ENCODE assay signal across 8 cellular contexts in the genomic region with DNA sequence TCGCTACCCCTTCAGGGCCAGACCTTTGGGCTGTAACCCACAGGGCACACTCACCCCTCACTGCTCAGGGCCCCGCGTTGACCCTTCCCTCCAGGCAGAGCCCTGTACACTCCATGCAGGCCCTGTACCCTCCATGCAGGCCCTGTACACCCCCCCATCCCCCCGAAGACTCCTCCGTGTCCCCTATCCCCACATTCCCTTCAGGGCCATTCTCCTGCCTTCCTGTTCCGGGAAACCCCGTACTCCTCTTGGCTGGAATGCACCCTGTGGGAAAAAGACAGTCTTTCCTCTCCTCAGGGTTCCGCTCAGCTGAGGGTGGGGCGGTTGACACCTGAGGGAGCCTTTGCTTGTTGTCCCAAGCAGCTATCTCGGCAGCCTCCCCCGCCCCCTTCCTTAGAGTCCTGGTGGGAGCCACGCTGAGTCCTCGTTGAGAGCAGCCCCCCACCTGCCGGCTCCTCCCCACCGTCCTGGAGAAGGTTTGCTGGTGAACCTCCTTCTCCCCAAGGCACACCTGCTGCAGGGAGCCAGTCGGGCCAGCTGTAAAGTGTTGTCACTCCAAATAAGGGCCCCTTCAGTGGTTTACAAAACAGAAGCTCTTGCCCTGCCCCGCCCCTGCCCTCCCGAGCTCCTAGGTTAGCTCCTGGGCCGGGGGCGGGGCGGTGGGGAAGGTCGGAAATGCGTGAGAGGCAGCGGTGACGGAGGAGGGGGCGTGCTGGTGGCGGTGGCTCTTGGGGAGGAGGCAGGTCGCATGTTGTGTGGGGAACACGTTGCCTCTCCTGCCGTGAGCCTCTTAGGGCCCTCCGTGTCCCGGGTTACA. TPM values are rescaled to one million over a fixed set of nuclear protein-coding genes. Genes with fewer than 3 reads are reported as not detected.
A peak's percentile ranks its signal among the peaks of the same experiment; 100 is the strongest.
DNase-seq lines count a peak whose midpoint lies in the region; ATAC-seq, FAIRE-seq and TF ChIP-seq lines count a peak whose summit lies in the region.

No MANE protein-coding gene starts in this region.

- H3K9me1 ChIP-seq in keratinocyte (ENCODE audit: control insufficient read depth, extremely low read depth, insufficient read depth, low read length), result no peaks in the 10 kb centered on the region

- POLR2A ChIA-PET in CD8-positive, alpha-beta T cell (lab: Charles Lee), result interaction anchor here (0.6 to 1.2 kb wide), 2 partner anchors 20 to 67 kb away, joined by 3 read pairs; no protein-coding TSS in a partner anchor
- POLR2A ChIA-PET in PC-3 (lab: Charles Lee; ENCODE audit: unreplicated experiment), result interaction anchor here (0.6 kb wide), 1 partner anchor 60 kb away, joined by 5 read pairs; no protein-coding TSS in a partner anchor

- H3K27ac Mint-ChIP-seq in CD8-positive, alpha-beta T cell, result peak overlapping the region; percentile 60
- H3K27ac Mint-ChIP-seq in activated naive CD4-positive, alpha-beta T cell treated with anti-CD3 and anti-CD28 coated beads, Interleukin-2, amount 50 U/mL, for 72 hours, result peak overlapping the region; percentile 23 to 74

- no peak overlapping the region for H2AFZ ChIP-seq in PC-3 (ENCODE audit: low read length)
- no peak overlapping the region for H2AFZ ChIP-seq in keratinocyte (ENCODE audit: control insufficient read depth, low read length)

- H3K4me1 ChIP-seq in CD8-positive, alpha-beta T cell (ENCODE audit: insufficient read depth, low read length), result peaks cover 42% of the 10 kb centered on the region
- H3K4me1 ChIP-seq in PC-3 (ENCODE audit: insufficient read depth, low read length) (peaks cover 7% of the 10 kb centered on the region; the same call in 1 of the 2 replicates), keratinocyte (ENCODE audit: control insufficient read depth, extremely low read depth, insufficient read depth, low read length) (peaks cover 29% of the 10 kb centered on the region)

- intact Hi-C loops in CD8-positive, alpha-beta T cell (cut with DNase I, micrococcal nuclease), result loop anchor here in 1 of 2 experiments (2.0 kb wide), 1 partner anchor 33 kb away; the partner anchor contains the start of gene TLE5
- intact Hi-C loops in PC-3 (cut with micrococcal nuclease), result loop anchor here (10.0 kb wide), 1 partner anchor 141 kb away; no protein-coding TSS in a partner anchor

- DNase-seq in CD8-positive, alpha-beta T cell, result peak; percentile 15 to 91 (median 55)
- peak; percentile 19 for DNase-seq in PC-3
- DNase-seq in activated naive CD4-positive, alpha-beta T cell treated with anti-CD3 and anti-CD28 coated beads, Interleukin-2, amount 50 U/mL, for 72 hours (ENCODE audit: low spot score in 2 of 2), result peak in 1 of 2 donors; percentile 48
- no peak for DNase-seq in keratinocyte (ENCODE audit: low read depth, low spot score)
- peak in 2 of 3 experiments; percentile 50 to 64 for DNase-seq in stimulated activated CD4-positive, alpha-beta T cell treated with anti-CD3 and anti-CD28 coated beads, TNF-alpha, amount 100 ng/mL, for 4 hours (ENCODE audit: low read depth in 3 of 3)
- DNase-seq in hepatic stellate cell (ENCODE audit: low spot score), result no peak

- no peaks in the 10 kb centered on the region for H3K9me2 ChIP-seq in PC-3 (replicated peaks; ENCODE audit: low read length)

- H3K27ac ChIP-seq in CD8-positive, alpha-beta T cell (ENCODE audit: low read depth, low read length), result no peak overlapping the region
- H3K27ac ChIP-seq in PC-3 (ENCODE audit: low read length) (no peak overlapping the region), keratinocyte (ENCODE audit: control insufficient read depth, insufficient read depth, low read length) (peak overlapping the region; percentile 63)

- no peak for FAIRE-seq in keratinocyte (lab: Jason Lieb, UNC)

- H4K20me1 ChIP-seq in PC-3 (ENCODE audit: low read length), result peaks cover 9% of the 10 kb centered on the region; the same call in 1 of the 2 replicates
- peaks cover 3% of the 10 kb centered on the region for H4K20me1 ChIP-seq in keratinocyte (ENCODE audit: control insufficient read depth, extremely low read depth, insufficient read depth, low read length)

- H3K4me3 ChIP-seq in CD8-positive, alpha-beta T cell (ENCODE audit: low read depth, low read length), result peak overlapping the region; percentile 62
- H3K4me3 ChIP-seq in PC-3 (ENCODE audit: low read length) (peak overlapping the region; percentile 91), keratinocyte (ENCODE audit: control insufficient read depth in 2 of 3, extremely low read depth in 1 of 3, insufficient read depth in 2 of 3, low read depth in 1 of 3, low read length in 3 of 3) (peak overlapping the region; percentile 69 to 96 (median 86))

- no TSS peak for BruUV-seq in PC-3 (replicated peaks; lab: Mats Ljungman, UMichigan)

- H3K79me2 ChIP-seq in PC-3 (ENCODE audit: low read length), result peaks cover 61% of the 10 kb centered on the region
- H3K79me2 ChIP-seq in keratinocyte (ENCODE audit: control insufficient read depth, insufficient read depth, low read length), result peaks cover 62% of the 10 kb centered on the region

- H3K36me3 Mint-ChIP-seq in CD8-positive, alpha-beta T cell, result no peaks in the 10 kb centered on the region
- no peaks in the 10 kb centered on the region for H3K36me3 Mint-ChIP-seq in activated naive CD4-positive, alpha-beta T cell treated with anti-CD3 and anti-CD28 coated beads, Interleukin-2, amount 50 U/mL, for 72 hours

- H3K27me3 ChIP-seq in CD8-positive, alpha-beta T cell (ENCODE audit: insufficient read depth, low read length), result no peaks in the 10 kb centered on the region
- H3K27me3 ChIP-seq in PC-3 (ENCODE audit: low read length), result no peaks in the 10 kb centered on the region
- H3K27me3 ChIP-seq in keratinocyte (ENCODE audit: control insufficient read depth, extremely low read depth, insufficient read depth, low read length), result no peaks in the 10 kb centered on the region

- no peaks in the 10 kb centered on the region for H3K9me3 ChIP-seq in CD8-positive, alpha-beta T cell (ENCODE audit: low read length)
- H3K9me3 ChIP-seq in PC-3 (ENCODE audit: low read length), result no peaks in the 10 kb centered on the region
- no peaks in the 10 kb centered on the region for H3K9me3 ChIP-seq in keratinocyte (ENCODE audit: control insufficient read depth, low read depth, low read length)

- no peak for TF ChIP-seq CTCF in CD8-positive, alpha-beta T cell (IDR thresholded peaks at IDR 0.05)
- TF ChIP-seq CTCF in PC-3 (conservative IDR thresholded peaks at IDR 0.05; ENCODE audit: low read depth, low read length), result no peak
- TF ChIP-seq CTCF in keratinocyte (optimal IDR thresholded peaks at IDR 0.05 in 1 of 3, IDR thresholded peaks at IDR 0.05 in 1 of 3, conservative IDR thresholded peaks at IDR 0.05 in 1 of 3; ENCODE audit: extremely low read depth in 1 of 3, insufficient read depth in 2 of 3, low read length in 3 of 3), result no peak

- no peaks in the 10 kb centered on the region for H3F3A ChIP-seq in PC-3 (ENCODE audit: low read length, unreplicated experiment)

- H3K27me3 Mint-ChIP-seq in CD8-positive, alpha-beta T cell (ENCODE audit: low read depth), result peaks cover 6% of the 10 kb centered on the region

- H3K4me1 Mint-ChIP-seq in CD8-positive, alpha-beta T cell (ENCODE audit: low read depth), result peaks cover 24% of the 10 kb centered on the region

- CTCF ChIA-PET in CD8-positive, alpha-beta T cell (lab: Charles Lee), result interaction anchor here (1.8 to 4.8 kb wide), 4 partner anchors 8 to 145 kb away, joined by 6 to 29 read pairs (median 19); no protein-coding TSS in a partner anchor
- CTCF ChIA-PET in PC-3 (lab: Charles Lee), result interaction anchor here (0.7 kb wide), 2 partner anchors 9 to 13 kb away, joined by 3 to 6 read pairs; no protein-coding TSS in a partner anchor

- H3K36me3 ChIP-seq in CD8-positive, alpha-beta T cell (ENCODE audit: insufficient read depth, low read length), result no peaks in the 10 kb centered on the region
- H3K36me3 ChIP-seq in PC-3 (ENCODE audit: low read depth, low read length), result no peaks in the 10 kb centered on the region
- no peaks in the 10 kb centered on the region for H3K36me3 ChIP-seq in keratinocyte (ENCODE audit: control insufficient read depth in 2 of 2, extremely low read depth in 1 of 2, insufficient read depth in 2 of 2, low read length in 2 of 2)

- peak; percentile 87 for ATAC-seq in CD8-positive, alpha-beta T cell
- ATAC-seq in PC-3, result 0 out of 2 replicates have a peak, but pooled peaks have one; percentile 6
- peak; percentile 39 to 53 for ATAC-seq in activated naive CD4-positive, alpha-beta T cell treated with anti-CD3 and anti-CD28 coated beads, Interleukin-2, amount 50 U/mL, for 72 hours
- no peak for ATAC-seq in HG03095 (IDR thresholded peaks at IDR 0.05; ENCODE audit: unreplicated experiment)
- ATAC-seq in GM21723 (IDR thresholded peaks at IDR 0.05; ENCODE audit: unreplicated experiment), result no peak

- dilution Hi-C loops in keratinocyte (cut with MboI; ENCODE audit: extremely low pct_ligation_motif_present, low sequenced_read_pairs), result no loop called here

- no peaks in the 10 kb centered on the region for H3K9me3 Mint-ChIP-seq in CD8-positive, alpha-beta T cell
- no peaks in the 10 kb centered on the region for H3K9me3 Mint-ChIP-seq in activated naive CD4-positive, alpha-beta T cell treated with anti-CD3 and anti-CD28 coated beads, Interleukin-2, amount 50 U/mL, for 72 hours

- peak overlapping the region; percentile 77 for H3K4me3 Mint-ChIP-seq in CD8-positive, alpha-beta T cell

- H3K9ac ChIP-seq in PC-3 (ENCODE audit: low read length), result peak overlapping the region; percentile 91
- peak overlapping the region; percentile 87 for H3K9ac ChIP-seq in keratinocyte (ENCODE audit: control insufficient read depth, extremely low read depth, insufficient read depth, low read length)

- H3K4me2 ChIP-seq in PC-3 (ENCODE audit: low read length), result peak overlapping the region; percentile 94
- peak overlapping the region; percentile 84 for H3K4me2 ChIP-seq in keratinocyte (ENCODE audit: control insufficient read depth, extremely low read depth, insufficient read depth, low read depth, low read length)

RNA-seq across cellular contexts. Expression of gene GNA11, which starts 1.4 kb away (rescaled TPM):
- 1 to 10 TPM; 2.3 to 2.6 TPM for total RNA-seq in CD8-positive, alpha-beta T cell
- 59.6 and 89.4 TPM in 2 replicates for total RNA-seq in PC-3 (2014; rRNA removed)
- total RNA-seq in activated naive CD4-positive, alpha-beta T cell treated with anti-CD3 and anti-CD28 coated beads, Interleukin-2, amount 50 U/mL, for 72 hours, result 10 to 100 TPM in 1 of 2 donors, 1 to 10 TPM in 1; 3.1 to 11.4 TPM
- polyA plus RNA-seq in keratinocyte, result 12.7 to 47.8 TPM (median 17.6 TPM) in 3 replicates
- 5.3 TPM for polyA plus RNA-seq in keratinocyte (2011; ENCODE audit: low read depth)
- polyA plus RNA-seq in keratinocyte (2011; cell fraction: cytosol; rRNA removed), result 23.6 and 40.7 TPM in 2 replicates
- 30.7 and 37.7 TPM in 2 replicates for polyA plus RNA-seq in keratinocyte (2011; cell fraction: nucleus; rRNA removed)
- polyA plus RNA-seq in keratinocyte (2012; ENCODE audit: low replicate concordance), result 30.2 and 62.2 TPM in 2 replicates
- 28.8 to 128 TPM (median 38.1 TPM) in 3 replicates for polyA minus RNA-seq in keratinocyte
- polyA minus RNA-seq in keratinocyte (2011; cell fraction: cytosol; rRNA and poly(A)+ RNA removed), result 40.5 TPM
- 17.4 and 19.7 TPM in 2 replicates for polyA minus RNA-seq in keratinocyte (2011; cell fraction: nucleus; rRNA and poly(A)+ RNA removed)

RNA-seq across cellular contexts. Expression of gene TLE5, which starts 33.3 kb away (rescaled TPM):
- total RNA-seq in CD8-positive, alpha-beta T cell, result 100 to 1,000 TPM; 637 to 677 TPM
- total RNA-seq in PC-3 (2014; rRNA removed), result 351 and 407 TPM in 2 replicates
- 100 to 1,000 TPM; 335 to 405 TPM for total RNA-seq in activated naive CD4-positive, alpha-beta T cell treated with anti-CD3 and anti-CD28 coated beads, Interleukin-2, amount 50 U/mL, for 72 hours
- polyA plus RNA-seq in keratinocyte, result 249 to 337 TPM (median 316 TPM) in 3 replicates
- polyA plus RNA-seq in keratinocyte (2011; ENCODE audit: low read depth), result 171 TPM
- 305 and 467 TPM in 2 replicates for polyA plus RNA-seq in keratinocyte (2011; cell fraction: cytosol; rRNA removed)
- 152 and 214 TPM in 2 replicates for polyA plus RNA-seq in keratinocyte (2011; cell fraction: nucleus; rRNA removed)
- polyA plus RNA-seq in keratinocyte (2012; ENCODE audit: low replicate concordance), result 144 and 286 TPM in 2 replicates
- polyA minus RNA-seq in keratinocyte, result 324 to 462 TPM (median 417 TPM) in 3 replicates
- 635 TPM for polyA minus RNA-seq in keratinocyte (2011; cell fraction: cytosol; rRNA and poly(A)+ RNA removed)
- 62.3 and 73.5 TPM in 2 replicates for polyA minus RNA-seq in keratinocyte (2011; cell fraction: nucleus; rRNA and poly(A)+ RNA removed)

RNA-seq across cellular contexts. Expression of gene GNA15, which starts 40.2 kb away (rescaled TPM):
- total RNA-seq in CD8-positive, alpha-beta T cell, result 1 to 10 TPM; 6.2 to 6.7 TPM
- total RNA-seq in PC-3 (2014; rRNA removed), result not detected in 2 replicates
- total RNA-seq in activated naive CD4-positive, alpha-beta T cell treated with anti-CD3 and anti-CD28 coated beads, Interleukin-2, amount 50 U/mL, for 72 hours, result 100 to 1,000 TPM in 1 of 2 donors, 1 to 10 TPM in 1; 3.0 to 105 TPM
- polyA plus RNA-seq in keratinocyte, result 60.0 to 77.0 TPM (median 71.9 TPM) in 3 replicates
- 31.8 TPM for polyA plus RNA-seq in keratinocyte (2011; ENCODE audit: low read depth)
- polyA plus RNA-seq in keratinocyte (2011; cell fraction: cytosol; rRNA removed), result 59.1 and 99.8 TPM in 2 replicates
- 31.2 and 40.4 TPM in 2 replicates for polyA plus RNA-seq in keratinocyte (2011; cell fraction: nucleus; rRNA removed)
- 92.2 and 95.0 TPM in 2 replicates for polyA plus RNA-seq in keratinocyte (2012; ENCODE audit: low replicate concordance)
- polyA minus RNA-seq in keratinocyte, result 47.1 to 107 TPM (median 56.3 TPM) in 3 replicates
- polyA minus RNA-seq in keratinocyte (2011; cell fraction: cytosol; rRNA and poly(A)+ RNA removed), result 115 TPM
- 30.8 and 32.5 TPM in 2 replicates for polyA minus RNA-seq in keratinocyte (2011; cell fraction: nucleus; rRNA and poly(A)+ RNA removed)

Comparison
In these comparisons a context has a peak if more than half of its experiments do, and no peak if none do; other contexts are left out.
1. ATAC-seq: peak in CD8-positive, alpha-beta T cell (single experiment), PC-3 (single experiment) and activated naive CD4-positive, alpha-beta T cell treated with anti-CD3 and anti-CD28 coated beads, Interleukin-2, amount 50 U/mL, for 72 hours (2 of 2); none in HG03095 (single experiment) and GM21723 (single experiment).
2. DNase-seq: peak in CD8-positive, alpha-beta T cell (7 of 7), PC-3 (single experiment) and stimulated activated CD4-positive, alpha-beta T cell treated with anti-CD3 and anti-CD28 coated beads, TNF-alpha, amount 100 ng/mL, for 4 hours (2 of 3); none in keratinocyte (single experiment) and hepatic stellate cell (single experiment).
3. Peak in every context shown above with its lines, with median percentiles within 50 percentile points of each other: H3K4me3 ChIP-seq.